Comparison of ENCODE assay signal across 8 cellular contexts in the genomic region with DNA sequence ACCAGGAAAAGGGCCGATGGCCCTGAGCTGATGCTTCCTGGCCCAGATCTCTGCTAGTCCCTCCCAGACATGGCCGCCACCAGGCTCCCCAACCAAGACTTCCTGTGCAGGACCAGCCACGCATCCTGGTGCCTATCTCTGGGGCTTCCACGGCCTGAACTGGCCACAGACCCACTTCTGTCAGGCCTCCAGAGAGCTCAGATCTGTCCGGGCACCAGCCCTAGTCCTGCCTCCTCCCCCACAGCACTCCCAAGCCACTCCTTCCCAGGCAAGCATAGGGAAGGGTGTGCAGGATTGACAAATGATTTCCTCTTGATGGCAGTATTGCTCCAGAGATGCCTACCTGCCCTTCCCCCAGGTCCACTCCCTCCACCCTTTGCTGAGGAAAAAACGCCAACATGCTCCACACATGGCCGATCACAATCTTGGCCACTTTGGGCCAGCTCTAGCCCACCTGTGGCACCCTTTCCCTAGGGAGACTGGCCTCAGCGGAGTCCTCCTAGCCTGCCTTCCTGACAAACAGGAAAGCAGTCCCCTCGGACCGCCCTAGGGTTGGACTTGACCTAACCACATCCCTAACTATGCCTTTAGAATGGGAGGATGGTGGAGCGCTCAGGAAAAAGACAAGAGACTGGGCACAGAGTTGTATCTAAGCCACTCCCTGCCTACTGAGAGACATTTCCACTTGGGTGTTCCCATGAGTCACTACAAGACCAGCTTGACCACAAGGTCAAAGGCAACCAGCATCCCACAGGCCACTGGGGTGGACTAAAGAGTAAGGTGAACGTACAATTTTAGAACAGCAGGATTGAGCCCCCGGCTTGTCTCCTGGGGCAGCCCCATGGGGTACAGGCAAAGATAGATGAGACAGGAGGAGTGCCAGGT.
DNase-seq lines count a peak whose midpoint lies in the region; ATAC-seq and TF ChIP-seq lines count a peak whose summit lies in the region.

No MANE protein-coding gene starts in this region.

- peak overlapping the region; percentile 26 for H3K4me3 ChIP-seq in A673 (ENCODE audit: low read depth, low read length, poor library complexity, severe bottlenecking)
- H3K4me3 ChIP-seq in coronary artery: peak overlapping the region; percentile 64
- H3K4me3 ChIP-seq in upper lobe of right lung: no peak overlapping the region

- H3K27me3 Mint-ChIP-seq in natural killer cell (ENCODE audit: low read depth in 2 of 2): no peaks in the 10 kb centered on the region

- H3K9me3 ChIP-seq in A673 (ENCODE audit: low read depth, low read length, poor library complexity, severe bottlenecking): no peaks in the 10 kb centered on the region
- no peaks in the 10 kb centered on the region for H3K9me3 ChIP-seq in upper lobe of right lung

- peaks cover 2 to 12% of the 10 kb centered on the region in 2 donors for H3K9me3 Mint-ChIP-seq in natural killer cell

- intact Hi-C loops in A673 (cut with micrococcal nuclease; ENCODE audit: unreplicated experiment): no loop called here
- intact Hi-C loops in natural killer cell (cut with micrococcal nuclease): no loop called here
- intact Hi-C loops in upper lobe of right lung (cut with DNase I): no loop called here

- H3K4me3 Mint-ChIP-seq in natural killer cell: peak overlapping the region; percentile 57

- H3K36me3 Mint-ChIP-seq in natural killer cell: no peaks in the 10 kb centered on the region

- no peak overlapping the region for H3K27ac ChIP-seq in A673 (ENCODE audit: low read depth, low read length, poor library complexity, severe bottlenecking)
- peak overlapping the region in 1 of 2 donors; percentile 76 for H3K27ac ChIP-seq in coronary artery
- no peak overlapping the region for H3K27ac ChIP-seq in upper lobe of right lung

- POLR2A ChIA-PET in A673 (lab: Charles Lee; ENCODE audit: low non-redundant PET): no interaction called here

- H3K4me1 Mint-ChIP-seq in natural killer cell: peaks cover 0 to 10% of the 10 kb centered on the region in 2 donors

- DNase-seq in A673 (ENCODE audit: low spot score) (peak; percentile 52), NCI-H524 treated with DMSO at 0.1 percent for 48 hours (lab: John Stamatoyannopoulos, UW) (peak; percentile 45), coronary artery (ENCODE audit: low spot score) (no peak), natural killer cell (no peak), upper lobe of right lung (no peak)
- DNase-seq in stimulated activated naive CD4-positive, alpha-beta T cell treated with Interleukin-2 at 50 U/mL for 16 hours (lab: John Stamatoyannopoulos, UW): no peak

- no peak overlapping the region for H3K27ac Mint-ChIP-seq in natural killer cell

- H3K36me3 ChIP-seq in A673 (ENCODE audit: insufficient read depth, low read length, poor library complexity, severe bottlenecking) (no peaks in the 10 kb centered on the region), upper lobe of right lung (no peaks in the 10 kb centered on the region)

- H3K27me3 ChIP-seq in A673 (replicated peaks; ENCODE audit: insufficient read depth, low read depth, low read length, poor library complexity): no peaks in the 10 kb centered on the region
- no peaks in the 10 kb centered on the region for H3K27me3 ChIP-seq in upper lobe of right lung

- ATAC-seq in GM18861 (IDR thresholded peaks at IDR 0.05; ENCODE audit: unreplicated experiment) (peak; percentile 69), HG03108 (IDR thresholded peaks at IDR 0.05; ENCODE audit: unreplicated experiment) (peak; percentile 53), natural killer cell (peak in 1 of 3 donors; percentile 65), upper lobe of right lung (no peak)

- CTCF ChIA-PET in A673 (lab: Charles Lee): no interaction called here

- BruUV-seq in A673 (replicated peaks; lab: Mats Ljungman, UMichigan): no TSS peak

- TF ChIP-seq CTCF in A673 (conservative IDR thresholded peaks at IDR 0.05; ENCODE audit: low read depth, low read length) (peak; percentile 52), coronary artery (IDR thresholded peaks at IDR 0.05) (no peak), natural killer cell (IDR thresholded peaks at IDR 0.05) (no peak), upper lobe of right lung (IDR thresholded peaks at IDR 0.05) (no peak)

- H3K4me1 ChIP-seq in A673 (ENCODE audit: insufficient read depth, low read length, poor library complexity, severe bottlenecking) (no peaks in the 10 kb centered on the region), upper lobe of right lung (no peaks in the 10 kb centered on the region)

Comparison
In these comparisons a context has a peak if more than half of its experiments do, and no peak if none do; other contexts are left out.
1. DNase-seq: peak in A673 (single experiment) and NCI-H524 treated with DMSO at 0.1 percent for 48 hours (single experiment); none in coronary artery (single experiment), natural killer cell (single experiment), upper lobe of right lung (single experiment) and stimulated activated naive CD4-positive, alpha-beta T cell treated with Interleukin-2 at 50 U/mL for 16 hours (single experiment).